1 cellular context compared by ENCODE assay signal in genomic region chr2:14675489-14675888, GRCh38.
TF ChIP-seq lines count a peak whose summit lies in the region.

No MANE protein-coding gene starts in this region.

TF ChIP-seq in SK-N-SH treated with all-trans-retinoic acid at 6 μM for 48 hours, 23 proteins besides CTCF, POLR2A, EP300 and RAD21 (continued from another document):
- TF ChIP-seq ZC3H10 (CRISPR knock-in tag; IDR thresholded peaks at IDR 0.05) (no peak), ZFP30 (CRISPR knock-in tag; IDR thresholded peaks at IDR 0.05) (no peak), CSDC2 (CRISPR knock-in tag; IDR thresholded peaks at IDR 0.05) (no peak)
- TF ChIP-seq, protein P1, sequence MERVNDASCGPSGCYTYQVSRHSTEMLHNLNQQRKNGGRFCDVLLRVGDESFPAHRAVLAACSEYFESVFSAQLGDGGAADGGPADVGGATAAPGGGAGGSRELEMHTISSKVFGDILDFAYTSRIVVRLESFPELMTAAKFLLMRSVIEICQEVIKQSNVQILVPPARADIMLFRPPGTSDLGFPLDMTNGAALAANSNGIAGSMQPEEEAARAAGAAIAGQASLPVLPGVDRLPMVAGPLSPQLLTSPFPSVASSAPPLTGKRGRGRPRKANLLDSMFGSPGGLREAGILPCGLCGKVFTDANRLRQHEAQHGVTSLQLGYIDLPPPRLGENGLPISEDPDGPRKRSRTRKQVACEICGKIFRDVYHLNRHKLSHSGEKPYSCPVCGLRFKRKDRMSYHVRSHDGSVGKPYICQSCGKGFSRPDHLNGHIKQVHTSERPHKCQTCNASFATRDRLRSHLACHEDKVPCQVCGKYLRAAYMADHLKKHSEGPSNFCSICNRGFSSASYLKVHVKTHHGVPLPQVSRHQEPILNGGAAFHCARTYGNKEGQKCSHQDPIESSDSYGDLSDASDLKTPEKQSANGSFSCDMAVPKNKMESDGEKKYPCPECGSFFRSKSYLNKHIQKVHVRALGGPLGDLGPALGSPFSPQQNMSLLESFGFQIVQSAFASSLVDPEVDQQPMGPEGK (CRISPR knock-in tag; IDR thresholded peaks at IDR 0.05; ENCODE audit: borderline replicate concordance) = no peak
